8 cellular contexts compared by ENCODE assay signal in genomic region chr12:109777544-109777943, GRCh38. TPM values are rescaled to one million over a fixed set of nuclear protein-coding genes. Genes with fewer than 3 reads are reported as not detected.
DNase-seq lines count a peak whose midpoint lies in the region; ATAC-seq and TF ChIP-seq lines count a peak whose summit lies in the region.

No MANE protein-coding gene starts in this region.

- H3K4me3 Mint-ChIP-seq in progenitor cell of endocrine pancreas (ENCODE audit: low read depth), result no peak overlapping the region

- CTCF ChIA-PET in HEK293T (lab: Yijun Ruan, JAX), result interaction anchor here (0.6 to 1.7 kb wide), 4 partner anchors 13 to 349 kb away, joined by 3 to 5 read pairs (median 4); no protein-coding TSS in a partner anchor

- H3K4me1 Mint-ChIP-seq in progenitor cell of endocrine pancreas (ENCODE audit: low read depth), result no peaks in the 10 kb centered on the region

- DNase-seq in DMS153 treated with DMSO at 0.1 percent for 48 hours (lab: John Stamatoyannopoulos, UW; ENCODE audit: unreplicated experiment) (peak; percentile 19), HEK293T (ENCODE audit: extremely low spot score) (peak; percentile 73), SHP77 treated with DMSO at 0.1 percent for 48 hours (lab: John Stamatoyannopoulos, UW) (peak; percentile 57), dermis blood vessel endothelial cell (peak; percentile 43), progenitor cell of endocrine pancreas (ENCODE audit: low spot score, unreplicated experiment) (no peak)
- peak; percentile 47 for DNase-seq in stimulated activated CD8-positive, alpha-beta memory T cell treated with anti-CD3 and anti-CD28 coated beads, Interleukin-4, amount 100 ng/mL, for 48 hours

- POLR2A ChIA-PET in HEK293T (lab: Yijun Ruan, JAX), result no interaction called here

- H3K27me3 Mint-ChIP-seq in progenitor cell of endocrine pancreas, result peaks cover 7% of the 10 kb centered on the region

- no peaks in the 10 kb centered on the region for H3K9me3 Mint-ChIP-seq in progenitor cell of endocrine pancreas (ENCODE audit: low read depth)

- TF ChIP-seq CTCF in progenitor cell of endocrine pancreas (IDR thresholded peaks at IDR 0.05; ENCODE audit: unreplicated experiment), result no peak

- H3K27ac Mint-ChIP-seq in progenitor cell of endocrine pancreas, result no peak overlapping the region

- no peaks in the 10 kb centered on the region for H3K36me3 Mint-ChIP-seq in progenitor cell of endocrine pancreas (ENCODE audit: insufficient read depth)

- ATAC-seq in HG02623 (IDR thresholded peaks at IDR 0.05; ENCODE audit: unreplicated experiment), result no peak
- no peak for ATAC-seq in GM18907 (IDR thresholded peaks at IDR 0.05; ENCODE audit: unreplicated experiment)

TF ChIP-seq in HEK293T, 16 proteins besides CTCF, POLR2A, EP300 and RAD21:
- TF ChIP-seq PKNOX1 (IDR thresholded peaks at IDR 0.05) (no peak), BHLHE40 (IDR thresholded peaks at IDR 0.05; ENCODE audit: borderline replicate concordance) (no peak), HDGF (IDR thresholded peaks at IDR 0.05; ENCODE audit: borderline replicate concordance) (no peak), CTBP1 (IDR thresholded peaks at IDR 0.05; ENCODE audit: borderline replicate concordance) (no peak), L3MBTL2 (conservative IDR thresholded peaks at IDR 0.05) (no peak; the same call in 1 of the 2 replicates), FOXK2 (IDR thresholded peaks at IDR 0.05) (no peak), SUZ12 (IDR thresholded peaks at IDR 0.05) (no peak), FOXA1 (IDR thresholded peaks at IDR 0.05) (no peak), FOXM1 (IDR thresholded peaks at IDR 0.05; ENCODE audit: borderline replicate concordance) (no peak), ARNT (IDR thresholded peaks at IDR 0.05) (no peak), ELF4 (IDR thresholded peaks at IDR 0.05) (no peak), NFRKB (IDR thresholded peaks at IDR 0.05) (no peak), LEF1 (IDR thresholded peaks at IDR 0.05; ENCODE audit: borderline replicate concordance) (no peak), TARDBP (IDR thresholded peaks at IDR 0.05) (no peak)
TF ChIP-seq in HEK293T: peak in this region for 0.

RNA-seq across cellular contexts. Expression of gene TRPV4, which starts 55.7 kb away (rescaled TPM):
- total RNA-seq in dermis blood vessel endothelial cell (1.4 and 2.5 TPM in 2 replicates), progenitor cell of endocrine pancreas (5.2 and 7.3 TPM in 2 replicates)
